In the genomic region with DNA sequence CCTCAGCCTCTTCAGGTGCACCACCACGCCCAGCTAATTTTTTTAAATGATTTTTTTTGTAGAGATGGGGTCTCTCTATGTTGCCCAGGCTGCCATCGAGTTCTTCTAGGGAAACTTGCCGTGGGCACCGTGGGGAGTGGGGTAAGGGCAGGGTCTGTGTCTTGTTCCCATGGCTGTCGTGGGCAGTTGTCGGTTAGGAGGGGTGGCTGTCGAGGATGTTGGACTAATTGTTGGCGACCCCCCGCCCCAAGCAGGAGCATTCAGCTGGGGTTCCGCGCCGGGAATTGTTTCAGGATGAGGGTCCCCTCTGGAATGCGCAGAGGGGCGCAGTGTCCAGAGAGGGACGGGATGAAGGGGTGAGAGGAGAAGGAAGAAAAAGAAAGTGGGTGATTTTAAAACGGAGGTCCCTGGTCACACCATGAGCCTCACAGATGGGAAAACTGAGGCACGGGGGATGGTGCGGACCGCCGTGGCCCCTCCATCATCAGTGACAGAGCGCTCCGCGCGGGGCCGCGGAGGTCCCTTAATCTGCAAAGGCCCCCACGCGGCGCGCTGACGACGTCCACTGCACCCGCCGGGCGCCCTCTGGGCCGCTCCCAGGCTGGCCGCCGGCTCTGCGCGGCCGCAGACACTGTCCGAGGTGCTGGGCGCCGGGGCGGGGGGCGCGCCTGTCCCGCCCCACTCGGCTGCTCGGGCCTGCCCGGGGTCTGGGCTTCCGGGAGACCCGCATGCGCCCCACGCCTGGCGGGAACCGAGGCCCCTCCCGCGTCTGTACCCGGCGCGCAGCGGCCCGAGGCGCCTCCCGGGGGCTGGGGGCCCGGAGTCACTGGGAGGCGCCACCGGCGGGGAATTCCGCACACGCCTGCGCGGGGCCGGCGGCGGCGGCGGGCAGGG, we compare ENCODE assay signal across 8 cellular contexts. TPM values are rescaled to one million over a fixed set of nuclear protein-coding genes. Genes with fewer than 3 reads are reported as not detected.
DNase-seq lines count a peak whose midpoint lies in the region; ATAC-seq and TF ChIP-seq lines count a peak whose summit lies in the region.

No MANE protein-coding gene starts in this region.

- H3K4me1 Mint-ChIP-seq in stimulated activated effector memory CD8-positive, alpha-beta T cell treated with anti-CD3 and anti-CD28 coated beads, Interleukin-12 subunit alpha, Interleukin-12 subunit beta, amount 100 ng/mL, for 72 hours, result peaks cover 64% of the 10 kb centered on the region

- DNase-seq in DND-41 (peak; percentile 73), HFF-Myc (ENCODE audit: extremely low read depth, low read depth) (no peak), NCI-H748 (lab: John Stamatoyannopoulos, UW; ENCODE audit: unreplicated experiment) (peak; percentile 72), activated T-cell treated with anti-CD3 and anti-CD28 coated beads for 24 hours (ENCODE audit: low read depth) (peak; percentile 73), epithelial cell of prostate (ENCODE audit: low read depth, low spot score) (no peak), mucosa of gallbladder (ENCODE audit: low spot score) (peak; percentile 36)
- peak; percentile 73 to 89 for DNase-seq in stimulated activated effector memory CD8-positive, alpha-beta T cell treated with anti-CD3 and anti-CD28 coated beads, Interleukin-12 subunit alpha, Interleukin-12 subunit beta, amount 100 ng/mL, for 72 hours (ENCODE audit: low spot score in 2 of 2)

- peaks cover 4% of the 10 kb centered on the region; the same call in 1 of the 2 replicates for H3K36me3 ChIP-seq in DND-41 (ENCODE audit: insufficient read depth, low read length)

- peak overlapping the region; percentile 54 for H3K9ac ChIP-seq in DND-41 (ENCODE audit: low read depth, low read length)

- H3K4me3 Mint-ChIP-seq in stimulated activated effector memory CD8-positive, alpha-beta T cell treated with anti-CD3 and anti-CD28 coated beads, Interleukin-12 subunit alpha, Interleukin-12 subunit beta, amount 100 ng/mL, for 72 hours, result peak overlapping the region; percentile 94

- peaks cover 50% of the 10 kb centered on the region for H3K4me1 ChIP-seq in DND-41 (ENCODE audit: insufficient read depth, low read length)

- H3K4me3 ChIP-seq in DND-41 (ENCODE audit: low read depth in 1 of 2, low read length in 2 of 2) (peak overlapping the region in 1 of 2 experiments; percentile 44; a peak in 2 of 4 replicates), HFF-Myc (replicated peaks; ENCODE audit: low read depth, low read length) (peak overlapping the region; percentile 40)

- H3K79me2 ChIP-seq in DND-41 (ENCODE audit: insufficient read depth, low read length), result peaks cover 32% of the 10 kb centered on the region

- H3K27me3 ChIP-seq in DND-41 (ENCODE audit: insufficient read depth, low read length, poor library complexity), result no peaks in the 10 kb centered on the region

- H3K9me3 ChIP-seq in DND-41 (ENCODE audit: insufficient read depth, low read length, severe bottlenecking), result no peaks in the 10 kb centered on the region

- peak overlapping the region; percentile 97 for H3K27ac Mint-ChIP-seq in stimulated activated effector memory CD8-positive, alpha-beta T cell treated with anti-CD3 and anti-CD28 coated beads, Interleukin-12 subunit alpha, Interleukin-12 subunit beta, amount 100 ng/mL, for 72 hours

- no peak for TF ChIP-seq CTCF in DND-41 (IDR thresholded peaks at IDR 0.05; ENCODE audit: borderline replicate concordance, extremely low read depth, low read length, poor library complexity, severe bottlenecking)
- no peak for TF ChIP-seq CTCF in HFF-Myc (IDR thresholded peaks at IDR 0.05; ENCODE audit: low read depth, low read length, missing control alignments)

- H3K27ac ChIP-seq in DND-41 (ENCODE audit: low read length) (peak overlapping the region; percentile 41; the same call in 1 of the 2 replicates), epithelial cell of prostate (peak overlapping the region; percentile 95)

- H3K9me3 Mint-ChIP-seq in stimulated activated effector memory CD8-positive, alpha-beta T cell treated with anti-CD3 and anti-CD28 coated beads, Interleukin-12 subunit alpha, Interleukin-12 subunit beta, amount 100 ng/mL, for 72 hours, result no peaks in the 10 kb centered on the region

- peak overlapping the region; percentile 55 for H3K4me2 ChIP-seq in DND-41 (ENCODE audit: insufficient read depth, low read length)

- peaks cover 9% of the 10 kb centered on the region; the same call in 1 of the 2 replicates for H4K20me1 ChIP-seq in DND-41 (ENCODE audit: insufficient read depth, low read length)

- peak overlapping the region; percentile 48 for H2AFZ ChIP-seq in DND-41 (ENCODE audit: low read depth, low read length)

- peak; percentile 18 for ATAC-seq in DND-41 (ENCODE audit: insufficient read depth, low read depth)
- peak; percentile 61 for ATAC-seq in stimulated activated effector memory CD8-positive, alpha-beta T cell treated with anti-CD3 and anti-CD28 coated beads, Interleukin-12 subunit alpha, Interleukin-12 subunit beta, amount 100 ng/mL, for 72 hours
- ATAC-seq in GM21576 (IDR thresholded peaks at IDR 0.05; ENCODE audit: unreplicated experiment), result no peak

- H3K36me3 Mint-ChIP-seq in stimulated activated effector memory CD8-positive, alpha-beta T cell treated with anti-CD3 and anti-CD28 coated beads, Interleukin-12 subunit alpha, Interleukin-12 subunit beta, amount 100 ng/mL, for 72 hours, result peaks cover 39% of the 10 kb centered on the region

RNA-seq across cellular contexts. Expression of gene RNF213, which starts 0.8 kb away (rescaled TPM):
- total RNA-seq in mucosa of gallbladder, result 147 TPM

RNA-seq across cellular contexts. Expression of gene SLC26A11, which starts 39.7 kb away (rescaled TPM):
- 16.3 TPM for total RNA-seq in mucosa of gallbladder

RNA-seq across cellular contexts. Expression of gene SGSH, which starts 39.8 kb away (rescaled TPM):
- 64.8 TPM for total RNA-seq in mucosa of gallbladder

Comparison
In these comparisons a context has a peak if more than half of its experiments do, and no peak if none do; other contexts are left out.
1. DNase-seq: peak in DND-41 (single experiment), NCI-H748 (single experiment), activated T-cell treated with anti-CD3 and anti-CD28 coated beads for 24 hours (single experiment), mucosa of gallbladder (single experiment) and stimulated activated effector memory CD8-positive, alpha-beta T cell treated with anti-CD3 and anti-CD28 coated beads, Interleukin-12 subunit alpha, Interleukin-12 subunit beta, amount 100 ng/mL, for 72 hours (2 of 2); none in HFF-Myc (single experiment) and epithelial cell of prostate (single experiment).